Comparison of ENCODE assay signal across 16 cellular contexts in genomic region chr1:21907737-21908136, GRCh38. TPM values are rescaled to one million over a fixed set of nuclear protein-coding genes. Genes with fewer than 3 reads are reported as not detected.
A peak's percentile ranks its signal among the peaks of the same experiment; 100 is the strongest.
DNase-seq lines count a peak whose midpoint lies in the region; ATAC-seq, FAIRE-seq and TF ChIP-seq lines count a peak whose summit lies in the region.
"Had no signal": no experiment of that assay in that cellular context is flagged by ENCODE, and none has a peak within 500 bp of the region (broad histone marks: within the 10 kb centered on the region; RNA-seq: fewer than 3 reads in every experiment).

No MANE protein-coding gene starts in this region.

- no peaks in the 10 kb centered on the region; the same call in 1 of the 2 replicates for H3K79me1 ChIP-seq in H1 (ENCODE audit: low read depth, low read length)

- peaks cover 2% of the 10 kb centered on the region for H3K23me2 ChIP-seq in H1 (ENCODE audit: low read depth, low read length)

- H2BK20ac ChIP-seq in H1 (ENCODE audit: low read length) = no peak overlapping the region

- no peak overlapping the region for H4K5ac ChIP-seq in H1 (ENCODE audit: insufficient read length, low read depth, low read length)

- POLR2A ChIA-PET in H1 (lab: Charles Lee; ENCODE audit: partially characterized antibody) = interaction anchor here (1.1 to 8.3 kb wide), 3 partner anchors 9 to 13 kb away, joined by 3 to 72 read pairs (median 5); no protein-coding TSS in a partner anchor

- no peak overlapping the region for H4K8ac ChIP-seq in H1 (ENCODE audit: extremely low read depth, insufficient read depth, low read length)

- ATAC-seq in GM21447 (IDR thresholded peaks at IDR 0.05; ENCODE audit: unreplicated experiment) = no peak
- ATAC-seq in GM18861 (IDR thresholded peaks at IDR 0.05; ENCODE audit: unreplicated experiment) = no peak
- ATAC-seq: activated T-helper 17 cell treated with anti-CD3 and anti-CD28 coated beads, Interleukin-2, amount 50 U/mL, for 72 hours had no signal

- no peaks in the 10 kb centered on the region for H3K27me3 Mint-ChIP-seq in neural crest cell (ENCODE audit: low read depth)
- H3K27me3 Mint-ChIP-seq: activated T-helper 17 cell treated with anti-CD3 and anti-CD28 coated beads, Interleukin-2, amount 50 U/mL, for 72 hours; stimulated activated naive CD8-positive, alpha-beta T cell treated with anti-CD3 and anti-CD28 coated beads, Interleukin-15, Interleukin-2, amounts not matched to agents 100 ng/mL and 50 ng/mL, for 24 hours had no signal

- no peak overlapping the region for H2AK5ac ChIP-seq in H1 (ENCODE audit: low read depth, low read length)

- no peak overlapping the region for H3K56ac ChIP-seq in H1 (replicated peaks; ENCODE audit: insufficient read length, low read depth, low read length)

- no peaks in the 10 kb centered on the region for H3K36me3 Mint-ChIP-seq in neural crest cell (ENCODE audit: low read depth)

- no peak overlapping the region for H3K4me2 ChIP-seq in H1 (ENCODE audit: insufficient read depth in 1 of 2, low read depth in 2 of 2, low read length in 2 of 2)

- intact Hi-C loops in testis (cut with DNase I; ENCODE audit: low total_unique reads) = no loop called here

- TF ChIP-seq RAD21 in H1 (IDR thresholded peaks at IDR 0.05 in 1 of 2, conservative IDR thresholded peaks at IDR 0.05 in 1 of 2; ENCODE audit: low read depth in 2 of 2, low read length in 2 of 2) = no peak

- H3K79me2 ChIP-seq in H1 (ENCODE audit: control insufficient read depth in 1 of 2, insufficient read depth in 2 of 2, low read length in 2 of 2) = no peaks in the 10 kb centered on the region; a peak in 1 of 4 replicates

- H2AFZ ChIP-seq in H1 (ENCODE audit: low read length) = no peak overlapping the region

- peaks cover 0 to 75% (median 16%) of the 10 kb centered on the region in 4 donors for H3K4me1 ChIP-seq in Peyer's patch
- peaks cover 5 to 28% (median 15%) of the 10 kb centered on the region in 4 experiments for H3K4me1 ChIP-seq in H1 (replicated peaks in 1 of 4; ENCODE audit: control insufficient read depth in 3 of 4, insufficient read depth in 4 of 4, low read length in 3 of 4)
- H3K4me1 ChIP-seq in testis = peaks cover 65% of the 10 kb centered on the region

- H2BK5ac ChIP-seq in H1 (ENCODE audit: low read depth, low read length) = no peak overlapping the region

- no peak overlapping the region for H3K18ac ChIP-seq in H1 (ENCODE audit: extremely low read depth, low read length)

- 87% methylated on average over 11 of the region's 11 CpGs; no CpG with 5 or more reads in 1 of the 2 experiments for WGBS in H1 (ENCODE audit: extremely low coverage in 1 of 2, insufficient coverage in 1 of 2, insufficient read length in 1 of 2, insufficient replicate concordance in 2 of 2, low coverage in 1 of 2, low lambda C conversion rate in 2 of 2, missing lambda C conversion rate in 1 of 2), 2 experiments
- WGBS in testis, 2 donors = 87 to 91% methylated on average over 11 of the region's 11 CpGs

- TF ChIP-seq POLR2A in Peyer's patch (IDR thresholded peaks at IDR 0.05) (no peak), H1 (IDR thresholded peaks at IDR 0.05; ENCODE audit: control extremely low read depth in 1 of 2, low read depth in 2 of 2, low read length in 2 of 2) (no peak), testis (IDR thresholded peaks at IDR 0.05) (no peak)

- peak overlapping the region; percentile 53 for H3K27ac Mint-ChIP-seq in neural crest cell (ENCODE audit: unreplicated experiment)
- H3K27ac Mint-ChIP-seq: activated T-helper 17 cell treated with anti-CD3 and anti-CD28 coated beads, Interleukin-2, amount 50 U/mL, for 72 hours; stimulated activated naive CD8-positive, alpha-beta T cell treated with anti-CD3 and anti-CD28 coated beads, Interleukin-15, Interleukin-2, amounts not matched to agents 100 ng/mL and 50 ng/mL, for 24 hours had no signal

- no peak for FAIRE-seq in H1 (lab: Jason Lieb, UNC)
- FAIRE-seq: islet of Langerhans, TTC549 had no signal

- no peaks in the 10 kb centered on the region for H3K27me3 ChIP-seq in Peyer's patch
- no peaks in the 10 kb centered on the region for H3K27me3 ChIP-seq in H1 (replicated peaks in 1 of 4; ENCODE audit: control insufficient read depth in 3 of 4, extremely low read depth in 1 of 4, insufficient read depth in 3 of 4, low read length in 3 of 4)
- no peaks in the 10 kb centered on the region for H3K27me3 ChIP-seq in testis

- H3K9me3 ChIP-seq in Peyer's patch = no peaks in the 10 kb centered on the region
- H3K9me3 ChIP-seq in H1 (ENCODE audit: insufficient read depth in 2 of 2, low read depth in 1 of 2, low read length in 1 of 2) = no peaks in the 10 kb centered on the region
- H3K9me3 ChIP-seq in testis = no peaks in the 10 kb centered on the region

- no peak overlapping the region for H2BK15ac ChIP-seq in H1 (ENCODE audit: low read length)

- no peak for TF ChIP-seq CTCF in Peyer's patch (IDR thresholded peaks at IDR 0.05)
- no peak for TF ChIP-seq CTCF in H1 (IDR thresholded peaks at IDR 0.05; ENCODE audit: control extremely low read depth in 1 of 3, insufficient read depth in 1 of 3, low read depth in 1 of 3, low read length in 3 of 3)
- no peak for TF ChIP-seq CTCF in neural crest cell (conservative IDR thresholded peaks at IDR 0.05)
- no peak for TF ChIP-seq CTCF in testis (IDR thresholded peaks at IDR 0.05)

- no peaks in the 10 kb centered on the region for H3K36me3 ChIP-seq in Peyer's patch
- H3K36me3 ChIP-seq in H1 (ENCODE audit: control insufficient read depth in 2 of 4, insufficient read depth in 4 of 4, low read length in 3 of 4) = no peaks in the 10 kb centered on the region; a peak in 1 of 8 replicates
- H3K36me3 ChIP-seq in testis (ENCODE audit: low read depth, missing control alignments) = no peaks in the 10 kb centered on the region

- H3K9ac ChIP-seq in H1 (replicated peaks in 1 of 4; ENCODE audit: extremely low read depth in 1 of 4, low read depth in 3 of 4, low read length in 3 of 4) = no peak overlapping the region

- peaks cover 58% of the 10 kb centered on the region for H3K4me1 Mint-ChIP-seq in neural crest cell

- no peak overlapping the region for H3K4me3 Mint-ChIP-seq in neural crest cell
- H3K4me3 Mint-ChIP-seq: activated T-helper 17 cell treated with anti-CD3 and anti-CD28 coated beads, Interleukin-2, amount 50 U/mL, for 72 hours; stimulated activated naive CD8-positive, alpha-beta T cell treated with anti-CD3 and anti-CD28 coated beads, Interleukin-15, Interleukin-2, amounts not matched to agents 100 ng/mL and 50 ng/mL, for 24 hours had no signal

- H4K20me1 ChIP-seq in H1 (replicated peaks in 1 of 2; ENCODE audit: control insufficient read depth in 1 of 2, insufficient read depth in 2 of 2, low read length in 2 of 2) = peaks cover 1 to 3% of the 10 kb centered on the region in 2 experiments

- H3K9me3 Mint-ChIP-seq in neural crest cell = no peaks in the 10 kb centered on the region
- H3K9me3 Mint-ChIP-seq: activated T-helper 17 cell treated with anti-CD3 and anti-CD28 coated beads, Interleukin-2, amount 50 U/mL, for 72 hours; stimulated activated naive CD8-positive, alpha-beta T cell treated with anti-CD3 and anti-CD28 coated beads, Interleukin-15, Interleukin-2, amounts not matched to agents 100 ng/mL and 50 ng/mL, for 24 hours had no signal

- H2BK120ac ChIP-seq in H1 (replicated peaks; ENCODE audit: low read depth, low read length) = no peak overlapping the region

- peak overlapping the region; percentile 49 to 88 (median 75) for H3K27ac ChIP-seq in Peyer's patch
- H3K27ac ChIP-seq in H1 (ENCODE audit: low read depth, low read length) = no peak overlapping the region
- H3K27ac ChIP-seq in testis = peak overlapping the region; percentile 74 to 85

- no peak for TF ChIP-seq EP300 in H1 (IDR thresholded peaks at IDR 0.05; ENCODE audit: borderline replicate concordance in 1 of 2, low read depth in 2 of 2, low read length in 2 of 2)

- H4K91ac ChIP-seq in H1 (replicated peaks; ENCODE audit: insufficient read length, low read length) = no peak overlapping the region

- no peak overlapping the region for H3K4ac ChIP-seq in H1 (replicated peaks; ENCODE audit: insufficient read length, low read depth, low read length)

- H3K14ac ChIP-seq in H1 (ENCODE audit: insufficient read length) = no peak overlapping the region

- no peak overlapping the region for H3K23ac ChIP-seq in H1 (ENCODE audit: insufficient read length)

- CTCF ChIA-PET in H1 (lab: Charles Lee; ENCODE audit: partially characterized antibody) = interaction anchor here (0.6 kb wide), 1 partner anchor 56 kb away, joined by 3 read pairs; no protein-coding TSS in a partner anchor

- DNase-seq in Peyer's patch (no peak), H1 (ENCODE audit: low read depth in 1 of 2, low spot score in 2 of 2) (no peak), neural crest cell (ENCODE audit: low read depth, low spot score) (no peak), testis (no peak), NCI-H2196 treated with DMSO at 0.1 percent for 48 hours (lab: John Stamatoyannopoulos, UW; ENCODE audit: unreplicated experiment) (no peak)
- DNase-seq: activated CD4-positive, alpha-beta T cell treated with anti-CD3 and anti-CD28 coated beads, Interleukin-2, amount 50 U/mL, for 4 hours; C1 segment of cervical spinal cord; DMS79 treated with DMSO at 0.1 percent for 48 hours; NCI-H1436; NCI-H446 treated with DMSO at 0.1 percent for 48 hours had no signal

- 0 out of 2 replicates have a peak overlapping the region, but pooled peaks have one; percentile 27 for H2BK12ac ChIP-seq in H1 (ENCODE audit: low read depth, low read length)

- H3K4me3 ChIP-seq in Peyer's patch = no peak overlapping the region
- H3K4me3 ChIP-seq in H1 (ENCODE audit: extremely low read depth in 1 of 4, insufficient read depth in 2 of 4, low read depth in 3 of 4, low read length in 4 of 4) = no peak overlapping the region
- H3K4me3 ChIP-seq in testis = no peak overlapping the region

TF ChIP-seq in H1, 55 proteins besides CTCF, POLR2A, EP300 and RAD21 (continues in another document):
- TF ChIP-seq CREB1 (IDR thresholded peaks at IDR 0.05) (no peak), GTF2F1 (IDR thresholded peaks at IDR 0.05; ENCODE audit: borderline replicate concordance, low read depth, low read length) (no peak), ASH2L (IDR thresholded peaks at IDR 0.05; ENCODE audit: low read length) (no peak), RNF2 (IDR thresholded peaks at IDR 0.05; ENCODE audit: borderline replicate concordance, low read depth, low read length, missing control alignments, poor library complexity, severe bottlenecking) (no peak)

RNA-seq across cellular contexts. Expression of gene HSPG2, which starts 29.4 kb away (rescaled TPM):
- total RNA-seq in Peyer's patch = 100 to 1,000 TPM in 3 of 4 donors, 10 to 100 TPM in 1; 68.7 to 199 (median 122) TPM
- 108 and 111 TPM in 2 replicates for total RNA-seq in H1 (2021; fragmentation: NEBNext Ultra II Directional; extraction: Animal tissue kit (Norgen Biotek cat#: 25700))
- polyA plus RNA-seq in H1 (2011; rRNA removed) = 17.8 and 27.7 TPM in 2 replicates
- polyA plus RNA-seq in H1 (2011; cell fraction: cytosol; rRNA removed) = 17.0 TPM
- polyA plus RNA-seq in H1 (2011; cell fraction: nucleus; rRNA removed) = 113 TPM
- 41.0 to 91.2 TPM (median 79.8 TPM) in 4 replicates for polyA plus RNA-seq in H1 (2012, experiment 1 of 2)
- polyA plus RNA-seq in H1 (2012, experiment 2 of 2) = 63.7 TPM
- polyA plus RNA-seq in H1 (2013, experiment 1 of 2) = 65.5 TPM
- polyA plus RNA-seq in H1 (2013, experiment 2 of 2) = 40.5 TPM
- 27.8 and 28.3 TPM in 2 replicates for polyA minus RNA-seq in H1 (2011; rRNA and poly(A)+ RNA removed)
- 68.4 TPM for polyA minus RNA-seq in H1 (2011; cell fraction: cytosol; rRNA and poly(A)+ RNA removed)
- 87.7 TPM for polyA minus RNA-seq in H1 (2011; cell fraction: nucleus; rRNA and poly(A)+ RNA removed)
- total RNA-seq in neural crest cell = 101 and 103 TPM in 2 replicates
- 10 to 100 TPM; 51.8 to 54.2 TPM for total RNA-seq in testis
- 72.1 TPM for polyA plus RNA-seq in testis (ENCODE audit: insufficient read depth, low read depth, low replicate concordance)
